Comparison of ENCODE assay signal across 22 cellular contexts in genomic region chr19:38283261-38283660, GRCh38. TPM values are rescaled to one million over a fixed set of nuclear protein-coding genes. Genes with fewer than 3 reads are reported as not detected.
A peak's percentile ranks its signal among the peaks of the same experiment; 100 is the strongest.
DNase-seq lines count a peak whose midpoint lies in the region; ATAC-seq and TF ChIP-seq lines count a peak whose summit lies in the region.
"Had no signal": no experiment of that assay in that cellular context is flagged by ENCODE, and none has a peak within 500 bp of the region (broad histone marks: within the 10 kb centered on the region; RNA-seq: fewer than 3 reads in every experiment).

No MANE protein-coding gene starts in this region.

- H3K27ac Mint-ChIP-seq in H9: peak overlapping the region in 2 of 3 experiments; percentile 53 to 67; a peak in 2 of 7 replicates
- H3K27ac Mint-ChIP-seq in dendritic cell treated with granulocyte-macrophage colony-stimulating factor and Interleukin-4, amounts not matched to agents 40 ng/mL and 50 ng/mL, for 4 days: peak overlapping the region; percentile 89

- DNase-seq in H9: no peak
- DNase-seq in Panc1 (ENCODE audit: low read depth, low spot score): no peak
- DNase-seq in thyroid gland: no peak
- no peak for DNase-seq in GM03348 (ENCODE audit: low spot score)
- DNase-seq in SKM-1 (lab: John Stamatoyannopoulos, UW; ENCODE audit: unreplicated experiment): no peak
- DNase-seq: BE2C; CD4-positive, alpha-beta memory T cell; DMS79 treated with DMSO at 0.1 percent for 48 hours; NCI-H1048; NCI-H1436 treated with DMSO at 0.1 percent for 48 hours; NCI-H2029 treated with DMSO at 0.1 percent for 48 hours; NCI-H510A; NCI-H82; Peyer's patch; SHP77; SK-N-SH had no signal

- no peaks in the 10 kb centered on the region for H3K9me3 ChIP-seq in H9 (ENCODE audit: control insufficient read depth, low read depth, low read length)
- H3K9me3 ChIP-seq in Panc1 (ENCODE audit: control insufficient read depth, insufficient read depth, low read depth, low read length): no peaks in the 10 kb centered on the region
- no peaks in the 10 kb centered on the region for H3K9me3 ChIP-seq in thyroid gland
- H3K9me3 ChIP-seq: BE2C, Peyer's patch, SK-N-SH had no signal

- no peak for TF ChIP-seq CTCF in H9 (conservative IDR thresholded peaks at IDR 0.05)
- TF ChIP-seq CTCF in Panc1 (IDR thresholded peaks at IDR 0.05): no peak
- TF ChIP-seq CTCF in thyroid gland (IDR thresholded peaks at IDR 0.05): no peak

- no peaks in the 10 kb centered on the region for H3K23me2 ChIP-seq in H9 (ENCODE audit: insufficient read length, low read depth, low read length, poor library complexity, severe bottlenecking)

- no peak overlapping the region for H3K14ac ChIP-seq in H9 (ENCODE audit: insufficient read depth, low read length)

- H3K36me3 ChIP-seq in Panc1 (ENCODE audit: control insufficient read depth, insufficient read depth, low read length) (peaks cover 9% of the 10 kb centered on the region), thyroid gland (peaks cover 8% of the 10 kb centered on the region in 2 donors)
- H3K36me3 ChIP-seq: BE2C had no signal

- in situ Hi-C loops in Panc1 (cut with HindIII; ENCODE audit: low pct_unique_long_range_greater_than_20kb, low sequenced_read_pairs): no loop called here

- H3K4me1 ChIP-seq in H9 (ENCODE audit: insufficient read depth, low read length): no peaks in the 10 kb centered on the region
- peaks cover 38% of the 10 kb centered on the region for H3K4me1 ChIP-seq in Panc1 (ENCODE audit: control insufficient read depth, insufficient read depth, low read length)
- H3K4me1 ChIP-seq in thyroid gland: peaks cover 25 to 61% of the 10 kb centered on the region in 2 donors
- H3K4me1 ChIP-seq: BE2C had no signal

- H3K56ac ChIP-seq in H9 (ENCODE audit: insufficient read length, low read depth, low read length): no peak overlapping the region

- no peak overlapping the region for H4K5ac ChIP-seq in H9 (ENCODE audit: insufficient read length, low read depth, low read length)

- WGBS in H9 (ENCODE audit: extremely low coverage, insufficient read length, low lambda C conversion rate): no CpG with 5 or more reads among the region's 8 CpGs
- WGBS in thyroid gland, 2 donors: 87 to 93% methylated on average over 8 of the region's 8 CpGs

- ATAC-seq in Panc1 (no peak), HG02885 (IDR thresholded peaks at IDR 0.05; ENCODE audit: poor library complexity, unreplicated experiment) (no peak)
- ATAC-seq: HCT116 had no signal

- no peak overlapping the region for H2BK12ac ChIP-seq in H9 (ENCODE audit: insufficient read length, low read depth, low read length)

- no peak overlapping the region for H3K23ac ChIP-seq in H9 (ENCODE audit: insufficient read length, low read depth, low read length)

- no peak overlapping the region for H2BK5ac ChIP-seq in H9 (ENCODE audit: insufficient read length, low read length)

- H3K27me3 ChIP-seq in H9 (ENCODE audit: insufficient read depth, low read length) (no peaks in the 10 kb centered on the region), Panc1 (ENCODE audit: control insufficient read depth, insufficient read depth, low read length) (no peaks in the 10 kb centered on the region), thyroid gland (no peaks in the 10 kb centered on the region)
- H3K27me3 ChIP-seq: BE2C, Peyer's patch had no signal

- no peak overlapping the region for H2BK15ac ChIP-seq in H9 (ENCODE audit: low read depth, low read length)

- no peak overlapping the region for H3K4me3 Mint-ChIP-seq in H9
- peak overlapping the region; percentile 20 for H3K4me3 Mint-ChIP-seq in dendritic cell treated with granulocyte-macrophage colony-stimulating factor and Interleukin-4, amounts not matched to agents 40 ng/mL and 50 ng/mL, for 4 days
- H3K4me3 Mint-ChIP-seq: CD4-positive, alpha-beta memory T cell had no signal

- POLR2A ChIA-PET in Panc1 (lab: Charles Lee): interaction anchor here (0.6 kb wide), 1 partner anchor 1153 kb away, joined by 4 read pairs; the partner anchor contains the start of gene RPS16

- H3K9me3 Mint-ChIP-seq in H9: no peaks in the 10 kb centered on the region
- no peaks in the 10 kb centered on the region for H3K9me3 Mint-ChIP-seq in dendritic cell treated with granulocyte-macrophage colony-stimulating factor and Interleukin-4, amounts not matched to agents 40 ng/mL and 50 ng/mL, for 4 days
- H3K9me3 Mint-ChIP-seq: CD4-positive, alpha-beta memory T cell had no signal

- peaks cover 16 to 58% (median 48%) of the 10 kb centered on the region in 3 experiments; a peak in 6 of 7 replicates for H3K36me3 Mint-ChIP-seq in H9 (ENCODE audit: insufficient read depth in 1 of 3, low read depth in 3 of 3)
- H3K36me3 Mint-ChIP-seq in dendritic cell treated with granulocyte-macrophage colony-stimulating factor and Interleukin-4, amounts not matched to agents 40 ng/mL and 50 ng/mL, for 4 days (ENCODE audit: low read depth): peaks cover 97% of the 10 kb centered on the region

- H2AFZ ChIP-seq in H9 (ENCODE audit: low read length): no peak overlapping the region

- no peak overlapping the region for H2BK20ac ChIP-seq in H9 (ENCODE audit: low read depth, low read length, poor library complexity, severe bottlenecking)

- H3K27ac ChIP-seq in H9 (ENCODE audit: insufficient read length, low read depth, low read length): no peak overlapping the region
- peak overlapping the region; percentile 51 for H3K27ac ChIP-seq in Panc1 (ENCODE audit: low read length)
- H3K27ac ChIP-seq in thyroid gland: peak overlapping the region in 2 of 3 donors; percentile 34 to 46
- H3K27ac ChIP-seq: KMS-11, Peyer's patch had no signal

- H3K4me3 ChIP-seq in Panc1 (ENCODE audit: low read depth in 2 of 2, low read length in 2 of 2): no peak overlapping the region
- H3K4me3 ChIP-seq in thyroid gland (replicated peaks in 1 of 3): no peak overlapping the region
- H3K4me3 ChIP-seq: Peyer's patch had no signal

- BruUV-seq in Panc1 (replicated peaks; lab: Mats Ljungman, UMichigan): no TSS peak

- CTCF ChIA-PET in Panc1 (lab: Charles Lee): no interaction called here

- no peak overlapping the region for H3K18ac ChIP-seq in H9 (ENCODE audit: insufficient read length, low read depth, low read length)

- no peak overlapping the region for H2BK120ac ChIP-seq in H9 (ENCODE audit: low read depth, low read length, poor library complexity, severe bottlenecking)

- H3K79me2 ChIP-seq in H9 (ENCODE audit: insufficient read depth, low read length): peaks cover 8% of the 10 kb centered on the region; the same call in 1 of the 2 replicates

- no peak for TF ChIP-seq POLR2A in thyroid gland (IDR thresholded peaks at IDR 0.05)

- no peak overlapping the region for H4K91ac ChIP-seq in H9 (ENCODE audit: insufficient read length, low read depth, low read length)

- no peak overlapping the region for H3K4me2 ChIP-seq in H9 (ENCODE audit: insufficient read depth, insufficient read length, low read length)
- H3K4me2 ChIP-seq: KMS-11, SK-N-SH had no signal

- peaks cover 6% of the 10 kb centered on the region for H3K79me1 ChIP-seq in H9 (ENCODE audit: insufficient read depth, low read depth, low read length, poor library complexity, severe bottlenecking)

- no peak overlapping the region for H3K4ac ChIP-seq in H9 (ENCODE audit: low read depth, low read length)

- no peak overlapping the region for H3K9ac ChIP-seq in H9 (ENCODE audit: extremely low read depth, insufficient read length, low read length)
- H3K9ac ChIP-seq: KMS-11, SK-N-SH had no signal

- peaks cover 0 to 5% of the 10 kb centered on the region in 2 experiments; a peak in 1 of 4 replicates for H3K4me1 Mint-ChIP-seq in H9
- peaks cover 92% of the 10 kb centered on the region for H3K4me1 Mint-ChIP-seq in dendritic cell treated with granulocyte-macrophage colony-stimulating factor and Interleukin-4, amounts not matched to agents 40 ng/mL and 50 ng/mL, for 4 days (ENCODE audit: low read depth)

- H3T11ph ChIP-seq in H9 (ENCODE audit: low read length): no peak overlapping the region

- no peaks in the 10 kb centered on the region for H4K20me1 ChIP-seq in H9 (ENCODE audit: control insufficient read depth, insufficient read depth, insufficient read length)

- intact Hi-C loops in Panc1 (cut with micrococcal nuclease; ENCODE audit: unreplicated experiment) (no loop called here), thyroid gland (cut with DNase I) (no loop called here)
- intact Hi-C loops in dendritic cell treated with granulocyte-macrophage colony-stimulating factor and Interleukin-4, amounts not matched to agents 40 ng/mL and 50 ng/mL, for 4 days (cut with micrococcal nuclease): no loop called here

- H4K8ac ChIP-seq in H9 (replicated peaks; ENCODE audit: insufficient read length, low read depth, low read length): no peak overlapping the region

- no peaks in the 10 kb centered on the region for H3K27me3 Mint-ChIP-seq in H9 (ENCODE audit: low read depth)
- no peaks in the 10 kb centered on the region for H3K27me3 Mint-ChIP-seq in dendritic cell treated with granulocyte-macrophage colony-stimulating factor and Interleukin-4, amounts not matched to agents 40 ng/mL and 50 ng/mL, for 4 days
- H3K27me3 Mint-ChIP-seq: CD4-positive, alpha-beta memory T cell had no signal

- no peak overlapping the region for H2AK5ac ChIP-seq in H9 (ENCODE audit: insufficient read length, low read length)

RNA-seq across cellular contexts. Expression of gene SPINT2, which starts 18.9 kb away (rescaled TPM):
- total RNA-seq in H9 (2021): 283 and 287 TPM in 2 replicates
- 1,006 TPM for total RNA-seq in Panc1 (2021; ENCODE audit: unreplicated experiment)
- 1,788 TPM for polyA plus RNA-seq in Panc1 (2012; ENCODE audit: insufficient read length)
- 1,000 to 10,000 TPM in 1 of 4 donors, 100 to 1,000 TPM in 3; 424 to 1,529 (median 712) TPM for total RNA-seq in thyroid gland

RNA-seq across cellular contexts. Expression of gene C19orf33, which starts 20.8 kb away (rescaled TPM):
- 1.2 TPM in 1 of 2 replicates, not detected in the other for total RNA-seq in H9 (2021)
- 201 TPM for total RNA-seq in Panc1 (2021; ENCODE audit: unreplicated experiment)
- 306 TPM for polyA plus RNA-seq in Panc1 (2012; ENCODE audit: insufficient read length)
- total RNA-seq in thyroid gland: 10 to 100 TPM in 3 of 4 donors, not detected in 1; 16.2 to 26.3 (median 17.2) TPM
- total RNA-seq: CD4-positive, alpha-beta memory T cell; G401; M059J had no signal
- polyA plus RNA-seq: CD4-positive, alpha-beta memory T cell; SK-N-SH had no signal

RNA-seq across cellular contexts. Expression of gene PPP1R14A, which starts 27.1 kb away (rescaled TPM):
- total RNA-seq in H9 (2021) (18.3 and 19.6 TPM in 2 replicates), Panc1 (2021; ENCODE audit: unreplicated experiment) (356 TPM), thyroid gland (10 to 100 TPM in 1 of 4 donors, 1 to 10 TPM in 3; 2.8 to 11.9 (median 4.3) TPM)
- 915 TPM for polyA plus RNA-seq in Panc1 (2012; ENCODE audit: insufficient read length)
- total RNA-seq: CD4-positive, alpha-beta memory T cell; M059J had no signal
- polyA plus RNA-seq: CD4-positive, alpha-beta memory T cell had no signal

RNA-seq across cellular contexts. Expression of gene YIF1B, which starts 32.5 kb away (rescaled TPM):
- 73.2 and 77.4 TPM in 2 replicates for total RNA-seq in H9 (2021)
- total RNA-seq in Panc1 (2021; ENCODE audit: unreplicated experiment): 143 TPM
- 197 TPM for polyA plus RNA-seq in Panc1 (2012; ENCODE audit: insufficient read length)
- 10 to 100 TPM; 12.9 to 30.9 (median 21.0) TPM for total RNA-seq in thyroid gland

RNA-seq across cellular contexts. Expression of gene KCNK6, which starts 36.4 kb away (rescaled TPM):
- 5.4 and 6.5 TPM in 2 replicates for total RNA-seq in H9 (2021)
- 17.2 TPM for total RNA-seq in Panc1 (2021; ENCODE audit: unreplicated experiment)
- 14.4 TPM for polyA plus RNA-seq in Panc1 (2012; ENCODE audit: insufficient read length)
- 1 to 10 TPM in 2 of 4 donors, under 1 TPM in 2; 0.67 to 4.4 (median 1.2) TPM for total RNA-seq in thyroid gland

Comparison
In these comparisons a context has a peak if more than half of its experiments do, and no peak if none do; other contexts are left out.
1. RNA of gene PPP1R14A, which starts 27.1 kb away (total RNA-seq): 356 TPM in Panc1 (single experiment); 18.3 to 19.6 TPM in H9 and 2.8 to 11.9 TPM in thyroid gland; every median in the first group is over 10 times any median in the second.